ENCODE assay signal across 20 cellular contexts in the genomic region with DNA sequence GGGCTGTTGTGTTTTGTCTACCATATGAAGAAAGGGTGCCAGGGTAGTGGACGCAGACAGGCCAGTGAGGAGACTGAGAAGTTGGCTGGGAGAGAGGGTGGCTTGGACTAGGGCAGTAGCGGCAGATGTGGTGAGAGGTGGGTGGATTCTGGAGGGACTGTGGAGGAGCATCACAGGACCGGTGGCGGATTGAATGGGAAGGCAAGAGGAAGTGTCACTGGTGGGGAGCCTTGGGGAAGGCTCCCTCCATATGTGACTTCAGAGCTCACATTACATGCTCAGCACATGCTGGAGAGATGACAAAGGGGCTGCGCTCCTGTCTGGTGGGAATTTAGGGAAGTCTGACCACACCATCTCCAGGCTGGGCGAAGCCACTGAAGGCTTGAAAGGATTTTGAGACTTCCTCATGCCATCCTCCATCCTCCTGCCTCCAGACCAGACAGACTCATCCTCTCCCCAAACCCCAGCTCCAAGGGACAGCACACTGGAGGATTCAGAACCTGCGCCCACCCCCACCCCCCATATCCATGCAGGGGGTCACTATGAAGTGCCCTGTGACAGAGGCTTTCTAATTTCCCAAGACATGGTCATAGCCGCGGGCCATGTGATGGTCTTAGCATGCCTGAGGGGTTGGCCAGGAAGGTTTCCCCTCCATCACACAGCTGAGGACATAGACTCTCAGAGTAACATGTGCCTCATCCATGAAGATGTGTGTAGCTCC.
A peak's percentile ranks its signal among the peaks of the same experiment; 100 is the strongest.
DNase-seq lines count a peak whose midpoint lies in the region; ATAC-seq and TF ChIP-seq lines count a peak whose summit lies in the region.
"Had no signal": no experiment of that assay in that cellular context is flagged by ENCODE, and none has a peak within 500 bp of the region (broad histone marks: within the 10 kb centered on the region; RNA-seq: fewer than 3 reads in every experiment).

No MANE protein-coding gene starts in this region.

- no peak overlapping the region for H3K9ac ChIP-seq in neuronal stem cell (ENCODE audit: low read depth, low read length, poor library complexity)
- H3K9ac ChIP-seq: BLaER1 had no signal

- no peaks in the 10 kb centered on the region for H3K79me1 ChIP-seq in neuronal stem cell (ENCODE audit: low read depth, low read length)

- H4K8ac ChIP-seq in neuronal stem cell (ENCODE audit: low read depth, low read length): no peak overlapping the region

- TF ChIP-seq CTCF in adrenal gland (IDR thresholded peaks at IDR 0.05) (no peak), stomach (IDR thresholded peaks at IDR 0.05) (no peak), MCF 10A (IDR thresholded peaks at IDR 0.05; ENCODE audit: unreplicated experiment) (no peak)

- no peak overlapping the region for H2AK5ac ChIP-seq in neuronal stem cell (ENCODE audit: low read depth, low read length)

- H2AFZ ChIP-seq in neuronal stem cell (ENCODE audit: low read length): no peak overlapping the region

- POLR2A ChIA-PET in MCF 10A (lab: Yijun Ruan, JAX): no interaction called here

- no peak overlapping the region for H3K27ac Mint-ChIP-seq in MCF 10A (ENCODE audit: low read depth, unreplicated experiment)
- H3K27ac Mint-ChIP-seq: CD4-positive, alpha-beta memory T cell had no signal

- H3K23ac ChIP-seq in neuronal stem cell (ENCODE audit: low read depth, low read length, poor library complexity): no peak overlapping the region

- peaks cover 14% of the 10 kb centered on the region for H3K9me3 Mint-ChIP-seq in MCF 10A (ENCODE audit: unreplicated experiment)

- H3K36me3 ChIP-seq in adrenal gland (replicated peaks in 1 of 2): no peaks in the 10 kb centered on the region
- no peaks in the 10 kb centered on the region for H3K36me3 ChIP-seq in neuronal stem cell (replicated peaks in 1 of 2; ENCODE audit: control insufficient read depth in 2 of 2, insufficient read depth in 2 of 2, low read length in 2 of 2)
- H3K36me3 ChIP-seq in stomach: no peaks in the 10 kb centered on the region
- H3K36me3 ChIP-seq: BLaER1 had no signal

- peaks cover 78% of the 10 kb centered on the region for H3K27me3 Mint-ChIP-seq in MCF 10A (ENCODE audit: insufficient read depth, unreplicated experiment)

- no peaks in the 10 kb centered on the region for H3K9me3 ChIP-seq in adrenal gland (replicated peaks in 1 of 3)
- H3K9me3 ChIP-seq in neuronal stem cell (replicated peaks in 1 of 2; ENCODE audit: control insufficient read depth in 2 of 2, insufficient read depth in 1 of 2, low read depth in 1 of 2, low read length in 2 of 2): no peaks in the 10 kb centered on the region
- H3K9me3 ChIP-seq in stomach: no peaks in the 10 kb centered on the region
- H3K9me3 ChIP-seq: BLaER1 had no signal

- no peaks in the 10 kb centered on the region for H3K4me1 Mint-ChIP-seq in MCF 10A (ENCODE audit: insufficient read depth, unreplicated experiment)
- H3K4me1 Mint-ChIP-seq: CD4-positive, alpha-beta memory T cell had no signal

- H2BK5ac ChIP-seq in neuronal stem cell (ENCODE audit: low read length): no peak overlapping the region

- H3K4me3 ChIP-seq in adrenal gland (no peak overlapping the region), neuronal stem cell (ENCODE audit: low read length in 2 of 2) (no peak overlapping the region), stomach (no peak overlapping the region)
- H3K4me3 ChIP-seq: BLaER1, GM12878 had no signal

- H3K4me1 ChIP-seq in adrenal gland (replicated peaks in 1 of 2) (peaks cover 15 to 17% of the 10 kb centered on the region in 2 donors), neuronal stem cell (ENCODE audit: control insufficient read depth in 2 of 2, insufficient read depth in 1 of 2, low read depth in 1 of 2, low read length in 2 of 2) (no peaks in the 10 kb centered on the region), stomach (no peaks in the 10 kb centered on the region)
- H3K4me1 ChIP-seq: BLaER1 had no signal

- no peak overlapping the region for H4K91ac ChIP-seq in neuronal stem cell (ENCODE audit: low read depth, low read length, poor library complexity)

- H3K18ac ChIP-seq in neuronal stem cell (ENCODE audit: low read length): no peak overlapping the region

- TF ChIP-seq EP300 in stomach (IDR thresholded peaks at IDR 0.05): no peak

- intact Hi-C loops in adrenal gland (cut with DNase I): no loop called here
- intact Hi-C loops in stomach (cut with DNase I; ENCODE audit: low total_unique reads): no loop called here
- intact Hi-C loops in MCF 10A (cut with micrococcal nuclease): no loop called here

- CTCF ChIA-PET in MCF 10A (lab: Yijun Ruan, JAX): interaction anchor here (0.6 kb wide), 1 partner anchor 183 kb away, joined by 3 read pairs; no protein-coding TSS in a partner anchor

- no peaks in the 10 kb centered on the region for H3K27me3 ChIP-seq in adrenal gland
- peaks cover 0 to 8% (median 7%) of the 10 kb centered on the region in 3 experiments for H3K27me3 ChIP-seq in neuronal stem cell (ENCODE audit: control insufficient read depth in 3 of 3, insufficient read depth in 3 of 3, low read depth in 1 of 3, low read length in 3 of 3)
- H3K27me3 ChIP-seq in stomach: peaks cover 0 to 16% (median 0%) of the 10 kb centered on the region in 3 donors
- H3K27me3 ChIP-seq: BLaER1 had no signal

- no peaks in the 10 kb centered on the region for H3K36me3 Mint-ChIP-seq in MCF 10A (ENCODE audit: insufficient read depth, unreplicated experiment)
- H3K36me3 Mint-ChIP-seq: CD4-positive, alpha-beta memory T cell had no signal

- no peak overlapping the region for H3K4me2 ChIP-seq in neuronal stem cell (ENCODE audit: insufficient read depth, low read length, poor library complexity, severe bottlenecking)
- H3K4me2 ChIP-seq: BLaER1 had no signal

- H2BK15ac ChIP-seq in neuronal stem cell (ENCODE audit: low read length): no peak overlapping the region

- no TSS peak for BruUV-seq in MCF 10A (replicated peaks; lab: Mats Ljungman, UMichigan)

- DNase-seq in adrenal gland: peak in 4 of 7 donors; percentile 7 to 23 (median 14)
- peak; percentile 33 for DNase-seq in ecto neural progenitor cell (ENCODE audit: low spot score)
- no peak for DNase-seq in neuronal stem cell (ENCODE audit: low spot score)
- peak; percentile 17 for DNase-seq in stomach
- DNase-seq in activated CD8-positive, alpha-beta memory T cell treated with anti-CD3 and anti-CD28 coated beads, Interleukin-2, amount 50 U/mL, for 48 hours: no peak
- no peak for DNase-seq in MCF 10A (ENCODE audit: unreplicated experiment)
- DNase-seq: CD4-positive, alpha-beta memory T cell; DMS53; EL; GOT3; NCI-H1105 treated with DMSO at 0.1 percent for 48 hours; NCI-H1694; NCI-H510A; NCI-H748 treated with DMSO at 0.1 percent for 48 hours; PC-3; RPMI8226; SHP77 treated with DMSO at 0.1 percent for 48 hours had no signal

- H3K27ac ChIP-seq in adrenal gland (no peak overlapping the region), neuronal stem cell (replicated peaks; ENCODE audit: low read length) (no peak overlapping the region), stomach (no peak overlapping the region)
- H3K27ac ChIP-seq: BLaER1 had no signal

- H2BK12ac ChIP-seq in neuronal stem cell (ENCODE audit: low read length): no peak overlapping the region

- H3K14ac ChIP-seq in neuronal stem cell (ENCODE audit: low read length): peak overlapping the region; percentile 5

- no peak overlapping the region for H2BK120ac ChIP-seq in neuronal stem cell (ENCODE audit: low read depth, low read length)

- no peak overlapping the region for H3K4ac ChIP-seq in neuronal stem cell (ENCODE audit: low read length)

- ATAC-seq in GM19324 (IDR thresholded peaks at IDR 0.05; ENCODE audit: low FRiP score, unreplicated experiment): no peak
- ATAC-seq: GM12878, PC-3 had no signal

- TF ChIP-seq POLR2A in adrenal gland (IDR thresholded peaks at IDR 0.05): no peak
- TF ChIP-seq POLR2A in stomach (IDR thresholded peaks at IDR 0.05): no peak

- H3K4me3 Mint-ChIP-seq in MCF 10A (ENCODE audit: unreplicated experiment): no peak overlapping the region
- H3K4me3 Mint-ChIP-seq: CD4-positive, alpha-beta memory T cell had no signal

- WGBS in adrenal gland, 4 donors: 83 to 96% (median 94%) methylated on average over 6 to 9 of the region's 9 CpGs
- no CpG with 5 or more reads among the region's 9 CpGs for WGBS in neuronal stem cell (ENCODE audit: extremely low coverage in 2 of 2, insufficient read length in 2 of 2, insufficient replicate concordance in 1 of 2), 2 donors
- WGBS in stomach, 5 donors: 92 to 93% (median 92%) methylated on average over 8 to 9 of the region's 9 CpGs

Comparison
In these comparisons a context has a peak if more than half of its experiments do, and no peak if none do; other contexts are left out.
1. DNase-seq: peak in adrenal gland (4 of 7), ecto neural progenitor cell (single experiment) and stomach (single experiment); none in neuronal stem cell (single experiment), activated CD8-positive, alpha-beta memory T cell treated with anti-CD3 and anti-CD28 coated beads, Interleukin-2, amount 50 U/mL, for 48 hours (single experiment) and MCF 10A (single experiment).